ENCODE assay signal across 9 cellular contexts in the genomic region with DNA sequence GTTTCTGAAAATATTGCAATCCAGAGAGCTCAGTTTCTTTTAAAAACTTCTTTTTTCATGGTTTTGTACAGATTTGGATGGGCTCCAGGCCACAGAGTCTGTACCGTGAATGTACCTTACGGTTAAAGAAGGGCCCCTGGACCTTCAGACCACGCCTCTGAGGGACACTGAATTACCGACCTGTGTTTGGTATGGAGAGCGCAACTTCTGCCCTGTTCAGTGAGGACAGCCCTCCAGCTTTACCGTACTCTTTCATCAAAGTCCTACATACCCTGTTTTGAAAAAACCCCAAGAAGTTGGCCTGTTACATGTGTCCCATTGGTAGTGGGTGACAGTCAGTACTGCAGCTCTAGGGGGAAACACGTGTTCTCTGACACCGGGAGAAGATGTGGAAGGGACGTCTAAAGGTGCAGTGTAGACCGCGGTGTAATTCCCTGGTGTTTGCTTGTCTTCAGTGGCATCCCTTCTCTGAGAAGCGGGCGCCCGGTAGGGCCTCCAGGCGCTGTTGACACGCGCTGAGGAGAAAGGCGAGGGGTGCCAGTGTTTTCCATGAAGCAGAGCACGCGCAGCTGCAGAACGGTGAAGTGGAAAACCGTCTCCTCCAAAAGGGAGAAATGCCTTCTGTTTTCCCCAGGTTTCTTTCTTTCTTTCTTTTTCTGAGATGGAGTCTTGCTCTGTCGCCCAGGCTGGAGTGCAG. TPM values are rescaled to one million over a fixed set of nuclear protein-coding genes. Genes with fewer than 3 reads are reported as not detected.
DNase-seq lines count a peak whose midpoint lies in the region; ATAC-seq and TF ChIP-seq lines count a peak whose summit lies in the region.
"Had no signal": no experiment of that assay in that cellular context is flagged by ENCODE, and none has a peak within 500 bp of the region (broad histone marks: within the 10 kb centered on the region; RNA-seq: fewer than 3 reads in every experiment).

No MANE protein-coding gene starts in this region.

- peak overlapping the region; percentile 7 for H3K4me3 ChIP-seq in lower lobe of right lung
- no peak overlapping the region for H3K4me3 ChIP-seq in aorta (ENCODE audit: low read length in 2 of 2)

- H3K4me1 Mint-ChIP-seq in activated naive CD4-positive, alpha-beta T cell treated with anti-CD3 and anti-CD28 coated beads, Interleukin-2, amount 50 U/mL, for 24 hours, result peaks cover 82% of the 10 kb centered on the region

- no peaks in the 10 kb centered on the region for H3K9me3 ChIP-seq in lower lobe of right lung
- H3K9me3 ChIP-seq in aorta (ENCODE audit: control insufficient read depth, low read length), result no peaks in the 10 kb centered on the region

- peaks cover 17% of the 10 kb centered on the region for H3K36me3 Mint-ChIP-seq in activated naive CD4-positive, alpha-beta T cell treated with anti-CD3 and anti-CD28 coated beads, Interleukin-2, amount 50 U/mL, for 24 hours

- WGBS in aorta, 2 donors, result 79 to 80% methylated on average over 23 of the region's 23 CpGs

- peak; percentile 42 for DNase-seq in stimulated activated CD4-positive, alpha-beta T cell treated with anti-CD3 and anti-CD28 coated beads, Interleukin-15, amount 100 ng/mL, for 24 hours
- no peak for DNase-seq in stimulated activated CD4-positive, alpha-beta T cell treated with anti-CD3 and anti-CD28 coated beads, Interleukin-4, amount 100 ng/mL, for 1 hour
- DNase-seq in lower lobe of right lung (no peak), aorta (no peak), NCI-H146 (lab: John Stamatoyannopoulos, UW) (no peak), NCI-H446 treated with DMSO at 0.1 percent for 48 hours (lab: John Stamatoyannopoulos, UW) (no peak)

- TF ChIP-seq CTCF in lower lobe of right lung (IDR thresholded peaks at IDR 0.05), result no peak

- intact Hi-C loops in lower lobe of right lung (cut with DNase I), result no loop called here
- intact Hi-C loops in aorta (cut with DNase I), result no loop called here

- H3K27me3 ChIP-seq in lower lobe of right lung (ENCODE audit: low read depth) (no peaks in the 10 kb centered on the region), aorta (ENCODE audit: control insufficient read depth in 1 of 2, insufficient read depth in 2 of 2, low read length in 1 of 2) (no peaks in the 10 kb centered on the region)

- H3K27ac ChIP-seq in lower lobe of right lung (peak overlapping the region; percentile 67), aorta (ENCODE audit: low read depth in 1 of 2, low read length in 2 of 2) (peak overlapping the region in 1 of 2 donors; percentile 87)

- ATAC-seq in lower lobe of right lung, result no peak
- no peak for ATAC-seq in aorta (ENCODE audit: low FRiP score)
- no peak for ATAC-seq in GM18858 (IDR thresholded peaks at IDR 0.05; ENCODE audit: unreplicated experiment)
- ATAC-seq: HCT116 had no signal

- H3K4me3 Mint-ChIP-seq in activated naive CD4-positive, alpha-beta T cell treated with anti-CD3 and anti-CD28 coated beads, Interleukin-2, amount 50 U/mL, for 24 hours, result peak overlapping the region; percentile 85

- no peaks in the 10 kb centered on the region for H3K27me3 Mint-ChIP-seq in activated naive CD4-positive, alpha-beta T cell treated with anti-CD3 and anti-CD28 coated beads, Interleukin-2, amount 50 U/mL, for 24 hours

- peaks cover 100% of the 10 kb centered on the region for H3K4me1 ChIP-seq in lower lobe of right lung
- peaks cover 0 to 7% of the 10 kb centered on the region in 2 donors for H3K4me1 ChIP-seq in aorta (ENCODE audit: control insufficient read depth in 1 of 2, insufficient read depth in 2 of 2, low read length in 2 of 2)

- no peaks in the 10 kb centered on the region for H3K36me3 ChIP-seq in lower lobe of right lung
- H3K36me3 ChIP-seq in aorta (ENCODE audit: control insufficient read depth in 1 of 2, insufficient read depth in 2 of 2, low read length in 1 of 2), result no peaks in the 10 kb centered on the region

- peak overlapping the region; percentile 99 for H3K27ac Mint-ChIP-seq in activated naive CD4-positive, alpha-beta T cell treated with anti-CD3 and anti-CD28 coated beads, Interleukin-2, amount 50 U/mL, for 24 hours

- H3K9me3 Mint-ChIP-seq in activated naive CD4-positive, alpha-beta T cell treated with anti-CD3 and anti-CD28 coated beads, Interleukin-2, amount 50 U/mL, for 24 hours, result no peaks in the 10 kb centered on the region

RNA-seq across cellular contexts. Expression of gene PGS1, which starts 6.2 kb away (rescaled TPM):
- total RNA-seq in lower lobe of right lung (90.9 TPM), aorta (10 to 100 TPM; 46.5 to 67.0 TPM)
- 10 to 100 TPM in 1 of 2 donors, 1 to 10 TPM in 1; 9.9 to 30.3 TPM for polyA plus RNA-seq in aorta

RNA-seq across cellular contexts. Expression of gene SOCS3, which starts 24.8 kb away (rescaled TPM):
- total RNA-seq in lower lobe of right lung, result 69.5 TPM
- total RNA-seq in aorta, result 100 to 1,000 TPM; 107 to 182 TPM
- polyA plus RNA-seq in aorta, result 10 to 100 TPM; 15.5 to 76.1 TPM
